In genomic region chr1:36386262-36387140, GRCh38 we compare ENCODE assay signal across 8 cellular contexts. TPM values are rescaled to one million over a fixed set of nuclear protein-coding genes. Genes with fewer than 3 reads are reported as not detected.
A peak's percentile ranks its signal among the peaks of the same experiment; 100 is the strongest.
DNase-seq lines count a peak whose midpoint lies in the region; ATAC-seq and TF ChIP-seq lines count a peak whose summit lies in the region.

No MANE protein-coding gene starts in this region.

- POLR2A ChIA-PET in naive thymus-derived CD4-positive, alpha-beta T cell (lab: Charles Lee), result interaction anchor here (0.6 to 3.9 kb wide), 11 partner anchors 8 to 162 kb away, joined by 3 to 37 read pairs (median 3); partner anchors contain the start of genes LSM10 and THRAP3

- peak overlapping the region; percentile 73 for H3K4me3 ChIP-seq in Jurkat, Clone E6-1 (ENCODE audit: low read length)
- H3K4me3 ChIP-seq in Peyer's patch, result peak overlapping the region; percentile 79 to 97 (median 96)
- peak overlapping the region; percentile 71 for H3K4me3 ChIP-seq in fibroblast of mammary gland (ENCODE audit: control insufficient read depth, low read depth, low read length)
- peak overlapping the region; percentile 76 for H3K4me3 ChIP-seq in naive thymus-derived CD4-positive, alpha-beta T cell (ENCODE audit: low read length)

- DNase-seq in Caki2 (ENCODE audit: low read depth) (peak; percentile 99), Peyer's patch (peak; percentile 78 to 96 (median 89)), activated T-helper 1 cell treated with Interleukin-2 at 50 U/mL for 16 hours (ENCODE audit: low read depth) (peak; percentile 82), fibroblast of mammary gland (ENCODE audit: low read depth) (peak; percentile 100)
- peak; percentile 84 for DNase-seq in Jurkat, Clone E6-1 (ENCODE audit: low read depth, low spot score)
- peak in 8 of 9 donors; percentile 33 to 89 (median 46) for DNase-seq in naive thymus-derived CD4-positive, alpha-beta T cell
- DNase-seq in stimulated activated naive B cell treated with anti-CD40 and anti-IgM and Interleukin-4, amounts not matched to agents 10 μg/mL and 1 μg/mL and 100 μg/mL, for 72 hours, result peak; percentile 89

- H3K27me3 ChIP-seq in Peyer's patch, result no peaks in the 10 kb centered on the region
- H3K27me3 ChIP-seq in naive thymus-derived CD4-positive, alpha-beta T cell (ENCODE audit: control insufficient read depth in 2 of 2, insufficient read depth in 2 of 2, low read length in 2 of 2), result no peaks in the 10 kb centered on the region

- H3K27ac Mint-ChIP-seq in naive thymus-derived CD4-positive, alpha-beta T cell, result peak overlapping the region; percentile 91 to 99 (median 97)
- H3K27ac Mint-ChIP-seq in stimulated activated naive B cell treated with anti-CD40 and anti-IgM and Interleukin-4, amounts not matched to agents 10 μg/mL and 1 μg/mL and 100 μg/mL, for 72 hours, result peak overlapping the region; percentile 99

- peak overlapping the region; percentile 97 to 99 (median 98) for H3K27ac ChIP-seq in Peyer's patch
- H3K27ac ChIP-seq in naive thymus-derived CD4-positive, alpha-beta T cell (ENCODE audit: low read depth, low read length), result peak overlapping the region; percentile 88

- H3K4me3 Mint-ChIP-seq in naive thymus-derived CD4-positive, alpha-beta T cell, result peak overlapping the region; percentile 85 to 95 (median 92)
- H3K4me3 Mint-ChIP-seq in stimulated activated naive B cell treated with anti-CD40 and anti-IgM and Interleukin-4, amounts not matched to agents 10 μg/mL and 1 μg/mL and 100 μg/mL, for 72 hours, result peak overlapping the region; percentile 89 to 94

- H3K36me3 Mint-ChIP-seq in naive thymus-derived CD4-positive, alpha-beta T cell, result peaks cover 0 to 17% (median 8%) of the 10 kb centered on the region in 5 donors
- peaks cover 12 to 31% of the 10 kb centered on the region in 2 donors for H3K36me3 Mint-ChIP-seq in stimulated activated naive B cell treated with anti-CD40 and anti-IgM and Interleukin-4, amounts not matched to agents 10 μg/mL and 1 μg/mL and 100 μg/mL, for 72 hours

- peaks cover 0 to 7% (median 0%) of the 10 kb centered on the region in 3 donors for H3K36me3 ChIP-seq in Peyer's patch
- H3K36me3 ChIP-seq in naive thymus-derived CD4-positive, alpha-beta T cell (ENCODE audit: control insufficient read depth in 2 of 3, insufficient read depth in 3 of 3, low read length in 3 of 3), result peaks cover 0 to 32% (median 0%) of the 10 kb centered on the region in 3 experiments

- peaks cover 43 to 67% (median 52%) of the 10 kb centered on the region in 7 donors for H3K4me1 Mint-ChIP-seq in naive thymus-derived CD4-positive, alpha-beta T cell
- H3K4me1 Mint-ChIP-seq in stimulated activated naive B cell treated with anti-CD40 and anti-IgM and Interleukin-4, amounts not matched to agents 10 μg/mL and 1 μg/mL and 100 μg/mL, for 72 hours, result peaks cover 56 to 83% of the 10 kb centered on the region in 2 donors

- intact Hi-C loops in naive thymus-derived CD4-positive, alpha-beta T cell (cut with micrococcal nuclease), result loop anchor here (1.0 to 5.0 kb wide), 16 partner anchors 11 to 237 kb away; partner anchors contain the start of genes LSM10 (in 2 of the 2), MRPS15 (in 2 of the 2), THRAP3 (in 2 of the 2) and TRAPPC3 (in 2 of the 2)

- peaks cover 0 to 2% (median 0%) of the 10 kb centered on the region in 11 donors for H3K9me3 Mint-ChIP-seq in naive thymus-derived CD4-positive, alpha-beta T cell
- no peaks in the 10 kb centered on the region for H3K9me3 Mint-ChIP-seq in stimulated activated naive B cell treated with anti-CD40 and anti-IgM and Interleukin-4, amounts not matched to agents 10 μg/mL and 1 μg/mL and 100 μg/mL, for 72 hours

- peak; percentile 35 for ATAC-seq in GM21526 (IDR thresholded peaks at IDR 0.05; ENCODE audit: low FRiP score, unreplicated experiment)
- ATAC-seq in naive thymus-derived CD4-positive, alpha-beta T cell, result peak; percentile 58
- peak; percentile 76 for ATAC-seq in stimulated activated naive B cell treated with anti-CD40 and anti-IgM and Interleukin-4, amounts not matched to agents 10 μg/mL and 1 μg/mL and 100 μg/mL, for 72 hours (replicated peaks)

- in situ Hi-C loops in Caki2 (cut with HindIII; ENCODE audit: low pct_unique_long_range_greater_than_20kb, low sequenced_read_pairs), result no loop called here

- TF ChIP-seq POLR2A in Peyer's patch (IDR thresholded peaks at IDR 0.05), result peak; percentile 89 to 98

- CTCF ChIA-PET in naive thymus-derived CD4-positive, alpha-beta T cell (lab: Charles Lee), result interaction anchor here (0.7 to 5.6 kb wide), 9 partner anchors 11 to 80 kb away, joined by 3 to 38 read pairs (median 5); partner anchors contain the start of genes LSM10 and SH3D21

- H3K9me3 ChIP-seq in Peyer's patch, result no peaks in the 10 kb centered on the region
- H3K9me3 ChIP-seq in naive thymus-derived CD4-positive, alpha-beta T cell (ENCODE audit: control insufficient read depth in 2 of 3, low read length in 3 of 3), result no peaks in the 10 kb centered on the region

- H3K4me1 ChIP-seq in Peyer's patch, result peaks cover 6 to 51% (median 28%) of the 10 kb centered on the region in 4 donors
- peaks cover 26 to 29% of the 10 kb centered on the region in 2 donors for H3K4me1 ChIP-seq in naive thymus-derived CD4-positive, alpha-beta T cell (ENCODE audit: control insufficient read depth in 2 of 2, insufficient read depth in 2 of 2, low read length in 2 of 2)

- H3K27me3 Mint-ChIP-seq in naive thymus-derived CD4-positive, alpha-beta T cell, result no peaks in the 10 kb centered on the region
- no peaks in the 10 kb centered on the region for H3K27me3 Mint-ChIP-seq in stimulated activated naive B cell treated with anti-CD40 and anti-IgM and Interleukin-4, amounts not matched to agents 10 μg/mL and 1 μg/mL and 100 μg/mL, for 72 hours

- no peak for TF ChIP-seq CTCF in Peyer's patch (IDR thresholded peaks at IDR 0.05)
- no peak for TF ChIP-seq CTCF in fibroblast of mammary gland (conservative IDR thresholded peaks at IDR 0.05; ENCODE audit: control insufficient read depth, insufficient read depth, low read depth, low read length)

RNA-seq across cellular contexts. Expression of gene STK40, which starts 0.8 kb away (rescaled TPM):
- 4.0 and 6.4 TPM in 2 replicates for total RNA-seq in Caki2 (2014; rRNA removed; shearing (Covaris generic); ENCODE audit: low replicate concordance)
- polyA plus RNA-seq in Jurkat, Clone E6-1 (2012; ENCODE audit: insufficient read depth, insufficient read length), result 36.8 TPM
- total RNA-seq in Peyer's patch, result 10 to 100 TPM; 14.0 to 30.2 (median 21.5) TPM
- 10 to 100 TPM; 27.6 to 56.8 (median 48.2) TPM for total RNA-seq in naive thymus-derived CD4-positive, alpha-beta T cell
- 10 to 100 TPM; 28.0 to 43.1 TPM for polyA plus RNA-seq in naive thymus-derived CD4-positive, alpha-beta T cell

RNA-seq across cellular contexts. Expression of gene LSM10, which starts 11.2 kb away (rescaled TPM):
- 25.8 and 62.3 TPM in 2 replicates for total RNA-seq in Caki2 (2014; rRNA removed; shearing (Covaris generic); ENCODE audit: low replicate concordance)
- 53.7 TPM for polyA plus RNA-seq in Jurkat, Clone E6-1 (2012; ENCODE audit: insufficient read depth, insufficient read length)
- 10 to 100 TPM; 25.5 to 42.9 (median 31.2) TPM for total RNA-seq in Peyer's patch
- total RNA-seq in naive thymus-derived CD4-positive, alpha-beta T cell, result 10 to 100 TPM; 21.9 to 49.7 (median 35.7) TPM
- polyA plus RNA-seq in naive thymus-derived CD4-positive, alpha-beta T cell, result 100 to 1,000 TPM; 106 to 144 TPM

Comparison
In these comparisons a context has a peak if more than half of its experiments do, and no peak if none do; other contexts are left out.
1. Peak in every context shown above with its lines: DNase-seq, ATAC-seq, H3K4me3 ChIP-seq and H3K27ac ChIP-seq.
2. DNase-seq: peak in every context shown above with its lines; median percentile 100 in fibroblast of mammary gland; 99 in Caki2; 89 in Peyer's patch; 89 in stimulated activated naive B cell treated with anti-CD40 and anti-IgM and Interleukin-4, amounts not matched to agents 10 μg/mL and 1 μg/mL and 100 μg/mL, for 72 hours; 84 in Jurkat, Clone E6-1; 82 in activated T-helper 1 cell treated with Interleukin-2 at 50 U/mL for 16 hours; 46 in naive thymus-derived CD4-positive, alpha-beta T cell.